ENCODE assay signal across 1 cellular context in genomic region chr9:134341306-134341705, GRCh38.
TF ChIP-seq lines count a peak whose summit lies in the region.

No MANE protein-coding gene starts in this region.

TF ChIP-seq in endothelial cell of umbilical vein, 7 proteins besides CTCF, POLR2A, EP300 and RAD21 (continued from another document):
- TF ChIP-seq POLR2AphosphoS5 (IDR thresholded peaks at IDR 0.05; ENCODE audit: insufficient read depth, low read depth, low read length), result no peak
- TF ChIP-seq JUN (IDR thresholded peaks at IDR 0.05; ENCODE audit: borderline replicate concordance, insufficient read depth, insufficient read length, low read depth), result no peak
- TF ChIP-seq MYC (IDR thresholded peaks at IDR 0.05; ENCODE audit: low read depth, low read length), result no peak
